In the genomic region with DNA sequence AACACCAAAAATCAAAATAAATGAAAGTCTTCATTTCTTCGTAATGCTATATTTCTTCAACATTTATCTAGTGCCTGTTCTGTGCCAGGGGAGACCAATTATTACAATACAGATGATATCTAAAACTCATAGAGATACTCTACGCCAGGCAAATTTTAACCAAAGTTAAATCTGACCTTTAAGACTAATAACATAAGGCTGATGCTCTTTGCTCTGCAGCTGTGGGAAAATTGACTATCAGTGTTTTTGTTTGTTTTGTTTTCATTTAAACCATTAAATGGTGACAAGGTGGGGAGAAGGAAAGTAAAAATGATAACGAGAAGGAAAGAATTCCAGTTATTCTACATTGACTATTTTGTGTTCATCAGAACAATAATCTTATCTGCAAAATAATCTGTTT, we compare ENCODE assay signal across 7 cellular contexts.
"Had no signal": no experiment of that assay in that cellular context is flagged by ENCODE, and none has a peak within 500 bp of the region (broad histone marks: within the 10 kb centered on the region; RNA-seq: fewer than 3 reads in every experiment).

No MANE protein-coding gene starts in this region.

- H3K4me3 Mint-ChIP-seq: IgD-negative memory B cell had no signal

- FAIRE-seq: HTR-8/SVneo, K562 had no signal

- ATAC-seq: K562 had no signal

- H3K4me1 Mint-ChIP-seq: IgD-negative memory B cell had no signal

- H3K9me3 Mint-ChIP-seq: IgD-negative memory B cell had no signal

- DNase-seq: IMR-90, KBM-7, KG1 had no signal

- H3K27me3 Mint-ChIP-seq: IgD-negative memory B cell had no signal

- H3K4me3 ChIP-seq: K562 had no signal

- H3K27ac ChIP-seq: HL-60 had no signal

- H3K27ac Mint-ChIP-seq: IgD-negative memory B cell had no signal
